Comparison of ENCODE assay signal across 8 cellular contexts in the genomic region with DNA sequence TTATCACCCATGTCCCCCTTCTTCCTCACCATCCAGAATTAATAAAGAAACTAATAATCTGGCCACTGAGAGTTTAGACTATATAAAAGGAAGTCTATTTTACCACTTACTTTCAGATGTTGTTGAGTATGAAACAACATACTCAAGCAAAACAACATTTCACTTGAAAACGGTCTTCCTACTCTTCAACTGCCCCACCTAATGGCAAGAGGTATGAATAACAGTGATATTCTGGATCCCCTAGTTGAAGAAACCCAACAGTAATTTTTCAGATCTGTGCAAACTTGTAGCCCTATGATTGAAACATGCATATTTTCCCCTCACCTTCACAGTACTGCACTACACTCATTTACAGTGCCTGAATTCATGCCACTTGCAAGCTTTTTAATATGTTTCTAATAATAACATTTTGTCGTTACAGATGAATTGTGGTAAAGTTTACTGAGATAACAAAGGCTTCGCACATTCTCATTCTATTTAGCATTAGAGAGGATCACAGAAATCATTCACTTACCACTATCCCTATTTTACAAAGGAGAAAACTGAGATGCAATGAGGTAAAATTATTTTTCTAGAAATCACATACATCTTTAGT.
DNase-seq lines count a peak whose midpoint lies in the region; ATAC-seq and TF ChIP-seq lines count a peak whose summit lies in the region.

No MANE protein-coding gene starts in this region.

- H3K27ac ChIP-seq in cardiac muscle cell (no peak overlapping the region), right atrium auricular region (no peak overlapping the region)

- H3K27me3 ChIP-seq in cardiac muscle cell: no peaks in the 10 kb centered on the region
- no peaks in the 10 kb centered on the region for H3K27me3 ChIP-seq in right atrium auricular region
- H3K27me3 ChIP-seq in NT2/D1 (ENCODE audit: insufficient read depth, insufficient read length): no peaks in the 10 kb centered on the region

- H3K36me3 ChIP-seq in cardiac muscle cell: no peaks in the 10 kb centered on the region
- H3K36me3 ChIP-seq in right atrium auricular region: no peaks in the 10 kb centered on the region
- no peaks in the 10 kb centered on the region for H3K36me3 ChIP-seq in NT2/D1 (ENCODE audit: insufficient read depth, insufficient read length, low read length)

- DNase-seq in cardiac muscle cell (ENCODE audit: low read depth in 1 of 2, low spot score in 1 of 2) (peak; percentile 43 to 55), right atrium auricular region (ENCODE audit: low spot score) (no peak), NT2/D1 (ENCODE audit: low read depth, low spot score) (peak; percentile 16), fibroblast of villous mesenchyme (ENCODE audit: low read depth) (peak; percentile 34), activated T-cell treated with anti-CD3 and anti-CD28 coated beads for 4 hours (no peak), OCI-M2 (lab: John Stamatoyannopoulos, UW; ENCODE audit: unreplicated experiment) (no peak)
- no peak for DNase-seq in stimulated activated CD4-positive, alpha-beta T cell treated with anti-CD3 and anti-CD28 coated beads, Interleukin-1b, Interleukin-23, amount 100 ng/mL, for 48 hours

- no peaks in the 10 kb centered on the region for H3K9me3 ChIP-seq in cardiac muscle cell (ENCODE audit: low read depth)
- H3K9me3 ChIP-seq in right atrium auricular region: peaks cover 0 to 4% of the 10 kb centered on the region in 2 donors
- H3K9me3 ChIP-seq in NT2/D1 (ENCODE audit: insufficient read depth, low read length): no peaks in the 10 kb centered on the region

- no peaks in the 10 kb centered on the region for H3K4me1 ChIP-seq in cardiac muscle cell (ENCODE audit: low read depth)
- H3K4me1 ChIP-seq in right atrium auricular region: no peaks in the 10 kb centered on the region
- H3K4me1 ChIP-seq in NT2/D1 (ENCODE audit: insufficient read depth, insufficient read length): no peaks in the 10 kb centered on the region

- ATAC-seq in HG02938 (IDR thresholded peaks at IDR 0.05; ENCODE audit: unreplicated experiment): peak; percentile 71

- no peak overlapping the region for H3K4me3 ChIP-seq in cardiac muscle cell
- no peak overlapping the region for H3K4me3 ChIP-seq in right atrium auricular region
- no peak overlapping the region for H3K4me3 ChIP-seq in NT2/D1 (ENCODE audit: insufficient read length, low read depth)
- no peak overlapping the region for H3K4me3 ChIP-seq in fibroblast of villous mesenchyme (ENCODE audit: low read depth, low read length)

- no peak overlapping the region for H3K9ac ChIP-seq in NT2/D1 (ENCODE audit: insufficient read length, low read depth)

- peak; percentile 68 for TF ChIP-seq CTCF in cardiac muscle cell (IDR thresholded peaks at IDR 0.05; ENCODE audit: low read depth, low read length)
- peak in 1 of 2 donors; percentile 33 for TF ChIP-seq CTCF in right atrium auricular region (IDR thresholded peaks at IDR 0.05)
- peak; percentile 64 for TF ChIP-seq CTCF in fibroblast of villous mesenchyme (IDR thresholded peaks at IDR 0.05; ENCODE audit: insufficient read depth, low read depth, low read length)

Comparison
In these comparisons a context has a peak if more than half of its experiments do, and no peak if none do; other contexts are left out.
1. DNase-seq: peak in cardiac muscle cell (2 of 2), NT2/D1 (single experiment) and fibroblast of villous mesenchyme (single experiment); none in right atrium auricular region (single experiment), stimulated activated CD4-positive, alpha-beta T cell treated with anti-CD3 and anti-CD28 coated beads, Interleukin-1b, Interleukin-23, amount 100 ng/mL, for 48 hours (single experiment), activated T-cell treated with anti-CD3 and anti-CD28 coated beads for 4 hours (single experiment) and OCI-M2 (single experiment).